Comparison of ENCODE assay signal across 2 cellular contexts in the genomic region with DNA sequence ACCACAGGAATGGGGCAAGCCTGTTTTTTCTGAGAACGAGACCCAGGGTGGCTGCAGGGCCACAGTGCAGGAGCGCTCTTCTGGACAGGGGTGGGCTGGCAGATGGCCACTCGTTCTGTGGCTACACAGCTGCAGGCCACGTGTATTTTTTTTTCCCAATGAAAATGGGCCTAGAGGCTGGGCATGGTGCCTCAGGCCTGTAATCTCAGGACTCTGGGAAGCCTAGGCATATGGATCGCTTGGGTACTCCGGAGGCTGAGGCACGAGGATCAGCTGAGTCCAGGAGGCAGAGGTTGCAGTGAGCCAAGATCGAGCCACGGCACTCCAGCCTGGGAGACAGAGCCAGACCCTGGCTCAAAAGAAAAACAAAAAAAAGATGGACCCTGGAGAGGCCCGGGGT.
TF ChIP-seq lines count a peak whose summit lies in the region.

No MANE protein-coding gene starts in this region.

TF ChIP-seq in HCT116, 20 proteins besides CTCF, POLR2A, EP300 and RAD21:
- TF ChIP-seq EZH2phosphoT487 (IDR thresholded peaks at IDR 0.05; ENCODE audit: borderline replicate concordance) (no peak), POLR2AphosphoS5 (IDR thresholded peaks at IDR 0.05; ENCODE audit: low read depth, low read length) (no peak), SP1 (IDR thresholded peaks at IDR 0.05; ENCODE audit: low read depth) (no peak), ELF1 (IDR thresholded peaks at IDR 0.05; ENCODE audit: borderline replicate concordance, low read depth) (no peak), JUND (IDR thresholded peaks at IDR 0.05) (no peak), CEBPB (IDR thresholded peaks at IDR 0.05; ENCODE audit: low read depth) (no peak), EZH2 (IDR thresholded peaks at IDR 0.05) (no peak)
- TF ChIP-seq, protein P1, sequence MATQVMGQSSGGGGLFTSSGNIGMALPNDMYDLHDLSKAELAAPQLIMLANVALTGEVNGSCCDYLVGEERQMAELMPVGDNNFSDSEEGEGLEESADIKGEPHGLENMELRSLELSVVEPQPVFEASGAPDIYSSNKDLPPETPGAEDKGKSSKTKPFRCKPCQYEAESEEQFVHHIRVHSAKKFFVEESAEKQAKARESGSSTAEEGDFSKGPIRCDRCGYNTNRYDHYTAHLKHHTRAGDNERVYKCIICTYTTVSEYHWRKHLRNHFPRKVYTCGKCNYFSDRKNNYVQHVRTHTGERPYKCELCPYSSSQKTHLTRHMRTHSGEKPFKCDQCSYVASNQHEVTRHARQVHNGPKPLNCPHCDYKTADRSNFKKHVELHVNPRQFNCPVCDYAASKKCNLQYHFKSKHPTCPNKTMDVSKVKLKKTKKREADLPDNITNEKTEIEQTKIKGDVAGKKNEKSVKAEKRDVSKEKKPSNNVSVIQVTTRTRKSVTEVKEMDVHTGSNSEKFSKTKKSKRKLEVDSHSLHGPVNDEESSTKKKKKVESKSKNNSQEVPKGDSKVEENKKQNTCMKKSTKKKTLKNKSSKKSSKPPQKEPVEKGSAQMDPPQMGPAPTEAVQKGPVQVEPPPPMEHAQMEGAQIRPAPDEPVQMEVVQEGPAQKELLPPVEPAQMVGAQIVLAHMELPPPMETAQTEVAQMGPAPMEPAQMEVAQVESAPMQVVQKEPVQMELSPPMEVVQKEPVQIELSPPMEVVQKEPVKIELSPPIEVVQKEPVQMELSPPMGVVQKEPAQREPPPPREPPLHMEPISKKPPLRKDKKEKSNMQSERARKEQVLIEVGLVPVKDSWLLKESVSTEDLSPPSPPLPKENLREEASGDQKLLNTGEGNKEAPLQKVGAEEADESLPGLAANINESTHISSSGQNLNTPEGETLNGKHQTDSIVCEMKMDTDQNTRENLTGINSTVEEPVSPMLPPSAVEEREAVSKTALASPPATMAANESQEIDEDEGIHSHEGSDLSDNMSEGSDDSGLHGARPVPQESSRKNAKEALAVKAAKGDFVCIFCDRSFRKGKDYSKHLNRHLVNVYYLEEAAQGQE (IDR thresholded peaks at IDR 0.05; ENCODE audit: low read depth), result no peak

TF ChIP-seq in GM12878, 131 proteins besides CTCF, POLR2A, EP300 and RAD21:
- TF ChIP-seq ETV6 (conservative IDR thresholded peaks at IDR 0.05 in 1 of 2, IDR thresholded peaks at IDR 0.05 in 1 of 2; ENCODE audit: borderline replicate concordance in 1 of 2, low read depth in 1 of 2) (no peak), ESRRA (IDR thresholded peaks at IDR 0.05; ENCODE audit: low read length) (no peak), STAT3 (IDR thresholded peaks at IDR 0.05; ENCODE audit: low read depth, low read length) (no peak), CBFB (IDR thresholded peaks at IDR 0.05; ENCODE audit: low read depth) (no peak), RAD51 (IDR thresholded peaks at IDR 0.05) (no peak), ZNF622 (IDR thresholded peaks at IDR 0.05) (no peak), KAT2A (conservative IDR thresholded peaks at IDR 0.05; ENCODE audit: control insufficient read depth, low read depth, low read length) (no peak)
- TF ChIP-seq, protein P2, sequence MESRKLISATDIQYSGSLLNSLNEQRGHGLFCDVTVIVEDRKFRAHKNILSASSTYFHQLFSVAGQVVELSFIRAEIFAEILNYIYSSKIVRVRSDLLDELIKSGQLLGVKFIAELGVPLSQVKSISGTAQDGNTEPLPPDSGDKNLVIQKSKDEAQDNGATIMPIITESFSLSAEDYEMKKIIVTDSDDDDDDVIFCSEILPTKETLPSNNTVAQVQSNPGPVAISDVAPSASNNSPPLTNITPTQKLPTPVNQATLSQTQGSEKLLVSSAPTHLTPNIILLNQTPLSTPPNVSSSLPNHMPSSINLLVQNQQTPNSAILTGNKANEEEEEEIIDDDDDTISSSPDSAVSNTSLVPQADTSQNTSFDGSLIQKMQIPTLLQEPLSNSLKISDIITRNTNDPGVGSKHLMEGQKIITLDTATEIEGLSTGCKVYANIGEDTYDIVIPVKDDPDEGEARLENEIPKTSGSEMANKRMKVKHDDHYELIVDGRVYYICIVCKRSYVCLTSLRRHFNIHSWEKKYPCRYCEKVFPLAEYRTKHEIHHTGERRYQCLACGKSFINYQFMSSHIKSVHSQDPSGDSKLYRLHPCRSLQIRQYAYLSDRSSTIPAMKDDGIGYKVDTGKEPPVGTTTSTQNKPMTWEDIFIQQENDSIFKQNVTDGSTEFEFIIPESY (IDR thresholded peaks at IDR 0.05), result no peak
- TF ChIP-seq, protein P3, sequence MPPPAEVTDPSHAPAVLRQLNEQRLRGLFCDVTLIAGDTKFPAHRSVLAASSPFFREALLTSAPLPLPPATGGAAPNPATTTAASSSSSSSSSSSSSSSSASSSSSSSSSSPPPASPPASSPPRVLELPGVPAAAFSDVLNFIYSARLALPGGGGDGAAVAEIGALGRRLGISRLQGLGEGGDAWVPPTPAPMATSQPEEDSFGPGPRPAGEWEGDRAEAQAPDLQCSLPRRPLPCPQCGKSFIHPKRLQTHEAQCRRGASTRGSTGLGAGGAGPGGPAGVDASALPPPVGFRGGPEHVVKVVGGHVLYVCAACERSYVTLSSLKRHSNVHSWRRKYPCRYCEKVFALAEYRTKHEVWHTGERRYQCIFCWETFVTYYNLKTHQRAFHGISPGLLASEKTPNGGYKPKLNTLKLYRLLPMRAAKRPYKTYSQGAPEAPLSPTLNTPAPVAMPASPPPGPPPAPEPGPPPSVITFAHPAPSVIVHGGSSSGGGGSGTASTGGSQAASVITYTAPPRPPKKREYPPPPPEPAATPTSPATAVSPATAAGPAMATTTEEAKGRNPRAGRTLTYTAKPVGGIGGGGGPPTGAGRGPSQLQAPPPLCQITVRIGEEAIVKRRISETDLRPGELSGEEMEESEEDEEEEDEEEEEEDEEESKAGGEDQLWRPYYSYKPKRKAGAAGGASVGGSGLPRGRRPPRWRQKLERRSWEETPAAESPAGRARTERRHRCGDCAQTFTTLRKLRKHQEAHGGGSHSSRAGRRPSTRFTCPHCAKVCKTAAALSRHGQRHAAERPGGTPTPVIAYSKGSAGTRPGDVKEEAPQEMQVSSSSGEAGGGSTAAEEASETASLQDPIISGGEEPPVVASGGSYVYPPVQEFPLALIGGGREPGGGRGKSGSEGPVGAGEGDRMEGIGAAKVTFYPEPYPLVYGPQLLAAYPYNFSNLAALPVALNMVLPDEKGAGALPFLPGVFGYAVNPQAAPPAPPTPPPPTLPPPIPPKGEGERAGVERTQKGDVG (CRISPR knock-in tag; IDR thresholded peaks at IDR 0.05), result no peak
